ENCODE assay signal across 10 cellular contexts in the genomic region with DNA sequence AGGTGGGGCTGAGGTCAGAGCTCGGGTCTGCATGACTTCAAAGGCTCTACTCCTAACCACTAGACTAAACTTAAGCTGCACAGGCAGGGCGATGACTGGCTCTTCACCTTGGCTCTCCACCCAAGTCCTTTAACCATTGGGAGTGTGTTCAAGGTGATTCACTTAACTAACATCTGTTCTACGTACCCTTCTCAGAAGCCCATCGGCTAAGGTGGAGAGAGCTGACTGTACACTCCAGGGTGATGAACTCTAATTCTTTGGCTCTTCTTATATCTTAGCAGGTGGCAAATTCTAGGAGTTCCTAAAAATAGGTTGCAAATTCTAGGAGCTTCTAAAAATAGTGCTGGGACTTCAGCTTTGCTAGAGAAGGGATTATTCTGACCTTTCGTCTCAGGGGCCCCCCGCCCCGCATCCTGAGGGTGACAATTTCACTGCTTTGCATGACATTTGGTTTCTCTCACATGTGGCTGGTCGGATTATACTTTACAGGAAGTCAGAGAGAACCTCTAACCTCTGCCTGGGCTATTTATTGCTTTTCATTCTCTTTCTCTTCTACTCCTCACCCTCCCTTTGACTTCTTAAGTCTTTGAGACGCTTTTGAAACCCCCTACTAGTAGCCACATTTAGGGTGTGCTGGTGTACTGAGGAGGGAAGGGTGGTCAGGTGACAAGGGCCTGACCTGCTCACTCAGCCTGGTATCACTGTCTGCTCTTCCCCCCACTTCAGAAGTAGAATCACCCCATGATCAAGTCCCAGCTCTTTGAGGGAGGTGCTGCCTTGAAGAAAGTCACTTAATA. TPM values are rescaled to one million over a fixed set of nuclear protein-coding genes. Genes with fewer than 3 reads are reported as not detected.
DNase-seq lines count a peak whose midpoint lies in the region; ATAC-seq and TF ChIP-seq lines count a peak whose summit lies in the region.
"Had no signal": no experiment of that assay in that cellular context is flagged by ENCODE, and none has a peak within 500 bp of the region (broad histone marks: within the 10 kb centered on the region; RNA-seq: fewer than 3 reads in every experiment).

No MANE protein-coding gene starts in this region.

- DNase-seq in activated CD8-positive, alpha-beta memory T cell treated with anti-CD3 and anti-CD28 coated beads for 24 hours, result peak; percentile 84
- no peak for DNase-seq in substantia nigra (lab: John Stamatoyannopoulos, UW)
- DNase-seq in NCI-H2227 (lab: John Stamatoyannopoulos, UW; ENCODE audit: unreplicated experiment), result no peak
- no peak for DNase-seq in omental fat pad (ENCODE audit: low spot score)
- no peak for DNase-seq in foreskin melanocyte
- DNase-seq: upper lobe of left lung had no signal

- H3K9ac ChIP-seq in skeletal muscle tissue (ENCODE audit: low read depth in 1 of 3, low read length in 3 of 3), result no peak overlapping the region

- no peaks in the 10 kb centered on the region for H3K27me3 ChIP-seq in skeletal muscle tissue (ENCODE audit: control insufficient read depth in 3 of 3, insufficient read depth in 3 of 3, low read length in 3 of 3)
- H3K27me3 ChIP-seq: SJSA1, upper lobe of left lung had no signal

- peaks cover 12 to 18% (median 13%) of the 10 kb centered on the region in 3 donors for H3K4me1 ChIP-seq in skeletal muscle tissue (ENCODE audit: control insufficient read depth in 3 of 3, insufficient read depth in 3 of 3, low read length in 3 of 3)
- H3K4me1 ChIP-seq: SJSA1 had no signal

- H3K36me3 ChIP-seq in skeletal muscle tissue (ENCODE audit: control insufficient read depth in 3 of 3, insufficient read depth in 3 of 3, low read length in 3 of 3), result no peaks in the 10 kb centered on the region
- H3K36me3 ChIP-seq: SJSA1, upper lobe of left lung had no signal

- peak overlapping the region in 2 of 3 donors; percentile 29 to 43 for H3K4me3 ChIP-seq in skeletal muscle tissue (ENCODE audit: low read length in 3 of 3)
- H3K4me3 ChIP-seq: SJSA1, upper lobe of left lung had no signal

- TF ChIP-seq CTCF in omental fat pad (IDR thresholded peaks at IDR 0.05), result no peak

- no peaks in the 10 kb centered on the region for H3K9me3 ChIP-seq in skeletal muscle tissue (ENCODE audit: control insufficient read depth in 3 of 3, low read length in 3 of 3)
- H3K9me3 ChIP-seq: SJSA1, upper lobe of left lung had no signal

- ATAC-seq in GM19372 (IDR thresholded peaks at IDR 0.05; ENCODE audit: low read depth, unreplicated experiment) (peak; percentile 78), HG03135 (IDR thresholded peaks at IDR 0.05; ENCODE audit: unreplicated experiment) (peak; percentile 86), omental fat pad (ENCODE audit: low FRiP score) (no peak)

- H3K27ac ChIP-seq in skeletal muscle tissue (ENCODE audit: low read depth, low read length) (peak overlapping the region; percentile 53), substantia nigra (ENCODE audit: low read depth, low read length, poor library complexity, severe bottlenecking) (no peak overlapping the region)
- H3K27ac ChIP-seq: SJSA1 had no signal

RNA-seq across cellular contexts. Expression of a gene that starts 55.5 kb away (rescaled TPM):
- total RNA-seq in skeletal muscle tissue (1.6 TPM), omental fat pad (10 to 100 TPM in 2 of 4 donors, 1 to 10 TPM in 2; 7.0 to 20.8 (median 10.3) TPM)
